Comparison of ENCODE assay signal across 1 cellular context in the genomic region with DNA sequence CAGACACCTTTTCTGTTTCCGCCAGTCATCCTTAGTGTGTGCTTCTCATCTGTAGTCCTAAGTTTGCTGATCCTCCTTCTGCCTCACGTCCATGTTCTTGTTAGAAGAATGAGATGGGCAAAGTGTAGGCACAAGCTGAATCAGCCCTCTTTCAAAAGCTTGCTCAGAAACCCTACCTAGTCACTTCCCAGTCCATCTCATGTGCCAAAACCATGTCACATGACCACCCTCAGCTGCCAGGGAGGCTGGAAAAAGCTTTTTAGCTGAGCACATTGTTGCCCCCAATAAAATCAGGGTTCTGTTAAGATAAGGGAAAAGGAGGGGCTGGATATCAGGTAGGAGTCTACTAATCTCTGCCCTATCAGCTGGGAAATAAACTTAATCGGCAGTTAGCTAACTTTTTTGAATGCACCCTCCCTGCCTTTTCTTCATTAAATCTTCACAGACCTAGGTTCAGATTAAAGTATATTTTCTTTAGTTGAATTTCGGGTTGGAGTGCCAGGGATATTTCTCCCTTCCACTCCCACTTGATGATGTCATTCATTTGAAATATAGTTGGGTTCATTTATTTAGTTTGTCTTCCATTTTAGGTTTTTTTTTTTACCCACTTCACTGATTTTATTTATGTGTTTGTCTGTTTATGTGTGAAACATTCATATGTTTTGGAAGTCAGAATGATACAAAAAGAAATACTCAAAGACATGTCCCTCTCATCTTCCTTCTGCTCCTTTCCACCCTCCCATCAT.
TF ChIP-seq lines count a peak whose summit lies in the region.

No MANE protein-coding gene starts in this region.

TF ChIP-seq in endothelial cell of umbilical vein, 7 proteins besides CTCF, POLR2A, EP300 and RAD21 (continued from another document):
- no peak for TF ChIP-seq MAX (IDR thresholded peaks at IDR 0.05; ENCODE audit: insufficient read depth, insufficient read length)
- TF ChIP-seq EZH2 (IDR thresholded peaks at IDR 0.05; ENCODE audit: borderline replicate concordance, low read depth, low read length, severe bottlenecking): no peak
- no peak for TF ChIP-seq POLR2AphosphoS5 (IDR thresholded peaks at IDR 0.05; ENCODE audit: insufficient read depth, low read depth, low read length)
- TF ChIP-seq JUN (IDR thresholded peaks at IDR 0.05; ENCODE audit: borderline replicate concordance, insufficient read depth, insufficient read length, low read depth): no peak
- no peak for TF ChIP-seq GATA2 (IDR thresholded peaks at IDR 0.05; ENCODE audit: insufficient read depth, insufficient read length, low read depth, low read length)
